ENCODE assay signal across 7 cellular contexts in genomic region chr11:70176940-70177689, GRCh38. TPM values are rescaled to one million over a fixed set of nuclear protein-coding genes. Genes with fewer than 3 reads are reported as not detected.
DNase-seq lines count a peak whose midpoint lies in the region; ATAC-seq and TF ChIP-seq lines count a peak whose summit lies in the region.

No MANE protein-coding gene starts in this region.

- no peak overlapping the region for H3K4me3 ChIP-seq in OCI-LY1 (ENCODE audit: low read depth, low read length, poor library complexity, severe bottlenecking)

- no peak overlapping the region for H3K4me2 ChIP-seq in OCI-LY1 (ENCODE audit: low read length)

- H3K27ac ChIP-seq in OCI-LY1 (ENCODE audit: low read depth, low read length, poor library complexity, severe bottlenecking) = no peak overlapping the region

- H2AFZ ChIP-seq in OCI-LY1 (ENCODE audit: low read length) = no peak overlapping the region

- no peaks in the 10 kb centered on the region for H3K9me3 ChIP-seq in OCI-LY1 (ENCODE audit: low read length)

- H4K20me1 ChIP-seq in OCI-LY1 (ENCODE audit: insufficient read depth, low read length) = no peaks in the 10 kb centered on the region

- TF ChIP-seq CTCF in GM12874 (IDR thresholded peaks at IDR 0.05; ENCODE audit: insufficient read depth, low read depth, low read length) (peak; percentile 82), OCI-LY1 (IDR thresholded peaks at IDR 0.05; ENCODE audit: low read length) (peak; percentile 62)

- no peak overlapping the region for H3K4me3 Mint-ChIP-seq in activated T-helper 2 cell treated with anti-CD3 and anti-CD28 coated beads, Interferon-gamma antibody, Interleukin-2, Interleukin-4, amounts not matched to agents 10 μg/mL and 5 μg/mL and 100 μg/mL, durations not matched to agents 14 hours and 24 hours and 36 hours (ENCODE audit: low read depth)

- no peaks in the 10 kb centered on the region for H3K27me3 Mint-ChIP-seq in activated T-helper 2 cell treated with anti-CD3 and anti-CD28 coated beads, Interferon-gamma antibody, Interleukin-2, Interleukin-4, amounts not matched to agents 10 μg/mL and 5 μg/mL and 100 μg/mL, durations not matched to agents 14 hours and 24 hours and 36 hours (ENCODE audit: low read depth)

- H3K36me3 ChIP-seq in OCI-LY1 (ENCODE audit: insufficient read depth, low read length) = no peaks in the 10 kb centered on the region

- no peak for ATAC-seq in sciatic nerve

- H3K36me3 Mint-ChIP-seq in activated T-helper 2 cell treated with anti-CD3 and anti-CD28 coated beads, Interferon-gamma antibody, Interleukin-2, Interleukin-4, amounts not matched to agents 10 μg/mL and 5 μg/mL and 100 μg/mL, durations not matched to agents 14 hours and 24 hours and 36 hours (ENCODE audit: low read depth) = no peaks in the 10 kb centered on the region

- H3K27ac Mint-ChIP-seq in activated T-helper 2 cell treated with anti-CD3 and anti-CD28 coated beads, Interferon-gamma antibody, Interleukin-2, Interleukin-4, amounts not matched to agents 10 μg/mL and 5 μg/mL and 100 μg/mL, durations not matched to agents 14 hours and 24 hours and 36 hours = no peak overlapping the region

- H3F3A ChIP-seq in OCI-LY1 (ENCODE audit: insufficient read depth, low read length) = no peaks in the 10 kb centered on the region

- no peaks in the 10 kb centered on the region for H3K9me2 ChIP-seq in OCI-LY1 (ENCODE audit: low read depth, low read length)

- no peaks in the 10 kb centered on the region for H3K9me3 Mint-ChIP-seq in activated T-helper 2 cell treated with anti-CD3 and anti-CD28 coated beads, Interferon-gamma antibody, Interleukin-2, Interleukin-4, amounts not matched to agents 10 μg/mL and 5 μg/mL and 100 μg/mL, durations not matched to agents 14 hours and 24 hours and 36 hours

- no peaks in the 10 kb centered on the region for H3K4me1 ChIP-seq in OCI-LY1 (ENCODE audit: insufficient read depth, low read length, severe bottlenecking)

- peak; percentile 35 for DNase-seq in activated T-helper 2 cell treated with anti-CD3 and anti-CD28 coated beads, Interferon-gamma antibody, Interleukin-2, Interleukin-4, amounts not matched to agents 10 μg/mL and 5 μg/mL and 100 μg/mL, durations not matched to agents 14 hours and 24 hours and 36 hours (ENCODE audit: low spot score)
- DNase-seq in iPS-NIHi11 (ENCODE audit: low spot score) (peak; percentile 99), amniotic stem cell (lab: John Stamatoyannopoulos, UW) (no peak), sciatic nerve (ENCODE audit: low spot score) (no peak)
- DNase-seq in stimulated activated CD8-positive, alpha-beta memory T cell treated with anti-CD3 and anti-CD28 coated beads, Interleukin-4, amount 100 ng/mL, for 24 hours (ENCODE audit: low read depth) = peak; percentile 30

- intact Hi-C loops in activated T-helper 2 cell treated with anti-CD3 and anti-CD28 coated beads, Interferon-gamma antibody, Interleukin-2, Interleukin-4, amounts not matched to agents 10 μg/mL and 5 μg/mL and 100 μg/mL, durations not matched to agents 14 hours and 24 hours and 36 hours (cut with micrococcal nuclease) = no loop called here
- intact Hi-C loops in sciatic nerve (cut with DNase I) = no loop called here

- no peaks in the 10 kb centered on the region for H3K4me1 Mint-ChIP-seq in activated T-helper 2 cell treated with anti-CD3 and anti-CD28 coated beads, Interferon-gamma antibody, Interleukin-2, Interleukin-4, amounts not matched to agents 10 μg/mL and 5 μg/mL and 100 μg/mL, durations not matched to agents 14 hours and 24 hours and 36 hours (ENCODE audit: low read depth)

- no peaks in the 10 kb centered on the region for H3K79me2 ChIP-seq in OCI-LY1 (ENCODE audit: insufficient read depth, low read length)

- no peaks in the 10 kb centered on the region for H3K27me3 ChIP-seq in OCI-LY1 (ENCODE audit: insufficient read depth, low read length)

- no peak overlapping the region for H3K9ac ChIP-seq in OCI-LY1 (ENCODE audit: low read length)

RNA-seq across cellular contexts. Expression of gene FADD, which starts 26.0 kb away (rescaled TPM):
- total RNA-seq in activated T-helper 2 cell treated with anti-CD3 and anti-CD28 coated beads, Interferon-gamma antibody, Interleukin-2, Interleukin-4, amounts not matched to agents 10 μg/mL and 5 μg/mL and 100 μg/mL, durations not matched to agents 14 hours and 24 hours and 36 hours = 43.0 and 44.3 TPM in 2 replicates
- total RNA-seq in sciatic nerve = 18.8 TPM

Comparison
In these comparisons a context has a peak if more than half of its experiments do, and no peak if none do; other contexts are left out.
1. DNase-seq: peak in activated T-helper 2 cell treated with anti-CD3 and anti-CD28 coated beads, Interferon-gamma antibody, Interleukin-2, Interleukin-4, amounts not matched to agents 10 μg/mL and 5 μg/mL and 100 μg/mL, durations not matched to agents 14 hours and 24 hours and 36 hours (single experiment), iPS-NIHi11 (single experiment) and stimulated activated CD8-positive, alpha-beta memory T cell treated with anti-CD3 and anti-CD28 coated beads, Interleukin-4, amount 100 ng/mL, for 24 hours (single experiment); none in amniotic stem cell (single experiment) and sciatic nerve (single experiment).